ENCODE assay signal across 8 cellular contexts in the genomic region with DNA sequence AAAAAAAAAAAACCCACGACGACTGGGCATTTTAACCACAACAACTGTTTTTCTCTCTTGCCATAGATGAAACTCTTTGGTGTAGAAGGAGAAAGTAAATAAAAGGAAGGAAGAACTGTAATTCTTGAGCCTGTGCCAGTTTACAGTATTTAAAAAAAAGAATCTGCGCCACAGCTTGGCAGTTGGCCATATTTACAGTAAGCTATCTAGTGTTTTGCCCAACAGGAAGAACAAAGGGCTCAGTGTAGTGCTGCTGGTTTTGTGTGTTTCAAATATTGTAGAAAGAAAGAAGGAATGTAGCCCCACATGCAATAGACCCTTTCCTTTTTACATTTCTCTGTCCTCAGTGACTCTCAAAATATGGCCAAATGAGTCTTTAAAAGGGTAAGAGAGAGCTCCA.
A peak's percentile ranks its signal among the peaks of the same experiment; 100 is the strongest.
DNase-seq lines count a peak whose midpoint lies in the region; ATAC-seq, FAIRE-seq and TF ChIP-seq lines count a peak whose summit lies in the region.

No MANE protein-coding gene starts in this region.

- H3K36me3 ChIP-seq in KMS-11 (ENCODE audit: insufficient read depth): no peaks in the 10 kb centered on the region
- H3K36me3 ChIP-seq in right atrium auricular region: no peaks in the 10 kb centered on the region
- no peaks in the 10 kb centered on the region for H3K36me3 ChIP-seq in stomach smooth muscle (ENCODE audit: control insufficient read depth in 2 of 2, insufficient read depth in 2 of 2, low read length in 2 of 2)
- no peaks in the 10 kb centered on the region for H3K36me3 ChIP-seq in mesendoderm (ENCODE audit: control insufficient read depth, insufficient read depth, low read length)

- H3K56ac ChIP-seq in mesendoderm (ENCODE audit: low read length): no peak overlapping the region

- ATAC-seq in activated naive CD4-positive, alpha-beta T cell treated with anti-CD3 and anti-CD28 coated beads, Interleukin-2, amount 50 U/mL, for 72 hours: no peak

- no peaks in the 10 kb centered on the region for H3K27me3 ChIP-seq in KMS-11 (ENCODE audit: insufficient read depth, low read depth)
- H3K27me3 ChIP-seq in right atrium auricular region: no peaks in the 10 kb centered on the region
- H3K27me3 ChIP-seq in stomach smooth muscle (ENCODE audit: control insufficient read depth in 1 of 2, insufficient read depth in 2 of 2, low read length in 2 of 2): no peaks in the 10 kb centered on the region
- no peaks in the 10 kb centered on the region for H3K27me3 ChIP-seq in mesendoderm (ENCODE audit: insufficient read depth, low read length, poor library complexity)

- H3K27ac ChIP-seq in KMS-11 (no peak overlapping the region), right atrium auricular region (peak overlapping the region in 1 of 2 donors; percentile 14), stomach smooth muscle (ENCODE audit: low read length) (no peak overlapping the region), mesendoderm (ENCODE audit: low read depth, low read length) (no peak overlapping the region)

- H3K4me1 ChIP-seq in KMS-11 (ENCODE audit: low read depth, poor library complexity, severe bottlenecking) (peaks cover 15% of the 10 kb centered on the region), right atrium auricular region (peaks cover 0 to 11% of the 10 kb centered on the region in 2 donors), stomach smooth muscle (ENCODE audit: control insufficient read depth, insufficient read depth, low read length) (no peaks in the 10 kb centered on the region), mesendoderm (ENCODE audit: control insufficient read depth, low read depth, low read length) (no peaks in the 10 kb centered on the region)

- H3K9ac ChIP-seq in KMS-11 (no peak overlapping the region), stomach smooth muscle (ENCODE audit: low read length in 2 of 2) (peak overlapping the region; percentile 52 to 59), mesendoderm (ENCODE audit: low read length) (no peak overlapping the region)

- H2BK120ac ChIP-seq in mesendoderm (ENCODE audit: low read depth, low read length): no peak overlapping the region

- no peak overlapping the region for H4K5ac ChIP-seq in mesendoderm (ENCODE audit: low read length)

- peaks cover 0 to 6% of the 10 kb centered on the region in 2 donors for H3K36me3 Mint-ChIP-seq in activated naive CD4-positive, alpha-beta T cell treated with anti-CD3 and anti-CD28 coated beads, Interleukin-2, amount 50 U/mL, for 72 hours

- peaks cover 3 to 11% of the 10 kb centered on the region in 2 donors for H3K9me3 Mint-ChIP-seq in activated naive CD4-positive, alpha-beta T cell treated with anti-CD3 and anti-CD28 coated beads, Interleukin-2, amount 50 U/mL, for 72 hours

- H3K27ac Mint-ChIP-seq in activated naive CD4-positive, alpha-beta T cell treated with anti-CD3 and anti-CD28 coated beads, Interleukin-2, amount 50 U/mL, for 72 hours: peak overlapping the region; percentile 74 to 75

- no peak overlapping the region for H2BK15ac ChIP-seq in mesendoderm (replicated peaks; ENCODE audit: low read depth)

- WGBS in mesendoderm (ENCODE audit: extremely low coverage, insufficient coverage, low lambda C conversion rate): no CpG with 5 or more reads among the region's 3 CpGs

- no peak overlapping the region for H2AK5ac ChIP-seq in mesendoderm (ENCODE audit: low read length)

- H3K4ac ChIP-seq in mesendoderm (ENCODE audit: low read depth, low read length): no peak overlapping the region

- FAIRE-seq in GM19239 (lab: Jason Lieb, UNC): no peak

- no peak overlapping the region for H2AFZ ChIP-seq in KMS-11 (ENCODE audit: low read depth)

- H2BK5ac ChIP-seq in mesendoderm (ENCODE audit: low read length): no peak overlapping the region

- no peak overlapping the region for H4K8ac ChIP-seq in mesendoderm (ENCODE audit: low read depth, low read length)

- H3K18ac ChIP-seq in mesendoderm (ENCODE audit: low read length): no peak overlapping the region

- TF ChIP-seq CTCF in KMS-11 (conservative IDR thresholded peaks at IDR 0.05; ENCODE audit: low read depth, low read length): no peak
- TF ChIP-seq CTCF in right atrium auricular region (IDR thresholded peaks at IDR 0.05): no peak

- DNase-seq in CMK (ENCODE audit: low read depth) (peak; percentile 12), right atrium auricular region (ENCODE audit: low spot score) (peak; percentile 62), mesendoderm (no peak), NCI-H524 (lab: John Stamatoyannopoulos, UW) (no peak), GM19239 (ENCODE audit: insufficient read length, low spot score) (no peak)
- no peak for DNase-seq in activated naive CD4-positive, alpha-beta T cell treated with anti-CD3 and anti-CD28 coated beads, Interleukin-2, amount 50 U/mL, for 72 hours (ENCODE audit: low spot score in 2 of 2)

- no peaks in the 10 kb centered on the region for H3K79me2 ChIP-seq in KMS-11 (ENCODE audit: insufficient read depth, low read depth)
- H3K79me2 ChIP-seq in mesendoderm (ENCODE audit: control insufficient read depth, insufficient read depth, low read length): no peaks in the 10 kb centered on the region

- no peaks in the 10 kb centered on the region for H4K20me1 ChIP-seq in KMS-11 (ENCODE audit: insufficient read depth)

- H3K4me2 ChIP-seq in KMS-11 (peak overlapping the region; percentile 34; the same call in 1 of the 2 replicates), mesendoderm (ENCODE audit: low read length) (no peak overlapping the region)

- no peak overlapping the region for H3K4me3 ChIP-seq in KMS-11 (IDR thresholded peaks at IDR 0.05; ENCODE audit: insufficient read depth, low read depth, low read length)
- peak overlapping the region; percentile 12 to 29 for H3K4me3 ChIP-seq in right atrium auricular region
- peak overlapping the region; percentile 67 to 73 for H3K4me3 ChIP-seq in stomach smooth muscle (ENCODE audit: low read length in 2 of 2)
- H3K4me3 ChIP-seq in mesendoderm (ENCODE audit: low read length): no peak overlapping the region

- no peaks in the 10 kb centered on the region for H3K79me1 ChIP-seq in mesendoderm (ENCODE audit: low read length)

- H3K23ac ChIP-seq in mesendoderm (ENCODE audit: low read length): no peak overlapping the region

- H3K9me3 ChIP-seq in right atrium auricular region: no peaks in the 10 kb centered on the region
- H3K9me3 ChIP-seq in stomach smooth muscle (ENCODE audit: control insufficient read depth in 2 of 2, low read length in 2 of 2): no peaks in the 10 kb centered on the region

Comparison
In these comparisons a context has a peak if more than half of its experiments do, and no peak if none do; other contexts are left out.
1. DNase-seq: peak in CMK (single experiment) and right atrium auricular region (single experiment); none in activated naive CD4-positive, alpha-beta T cell treated with anti-CD3 and anti-CD28 coated beads, Interleukin-2, amount 50 U/mL, for 72 hours (0 of 2), mesendoderm (single experiment), NCI-H524 (0 of 2) and GM19239 (single experiment).
2. H3K4me3 ChIP-seq: peak in right atrium auricular region (2 of 2) and stomach smooth muscle (2 of 2); none in KMS-11 (single experiment) and mesendoderm (single experiment).
3. H3K9ac ChIP-seq: peak in stomach smooth muscle (2 of 2); none in KMS-11 (single experiment) and mesendoderm (single experiment).